Comparison of ENCODE assay signal across 17 cellular contexts in genomic region chr1:33013791-33014190, GRCh38. TPM values are rescaled to one million over a fixed set of nuclear protein-coding genes. Genes with fewer than 3 reads are reported as not detected.
DNase-seq lines count a peak whose midpoint lies in the region; ATAC-seq, FAIRE-seq and TF ChIP-seq lines count a peak whose summit lies in the region.
"Had no signal": no experiment of that assay in that cellular context is flagged by ENCODE, and none has a peak within 500 bp of the region (broad histone marks: within the 10 kb centered on the region; RNA-seq: fewer than 3 reads in every experiment).

No MANE protein-coding gene starts in this region.

- no peak overlapping the region for H3K4me3 Mint-ChIP-seq in stimulated activated effector memory CD8-positive, alpha-beta T cell treated with anti-CD3 and anti-CD28 coated beads, Interleukin-12 subunit alpha, Interleukin-12 subunit beta, amount 100 ng/mL, for 72 hours
- H3K4me3 Mint-ChIP-seq: CD4-positive, alpha-beta memory T cell had no signal

- intact Hi-C loops in PC-3 (cut with micrococcal nuclease) (no loop called here), left colon (cut with DNase I, micrococcal nuclease) (no loop called here), upper lobe of right lung (cut with DNase I) (no loop called here)

- peak overlapping the region; percentile 43 for H3K27ac Mint-ChIP-seq in stimulated activated effector memory CD8-positive, alpha-beta T cell treated with anti-CD3 and anti-CD28 coated beads, Interleukin-12 subunit alpha, Interleukin-12 subunit beta, amount 100 ng/mL, for 72 hours

- DNase-seq in PC-3 (peak; percentile 44), left colon (no peak), upper lobe of right lung (no peak), CD1c-positive myeloid dendritic cell (ENCODE audit: extremely low spot score) (no peak), Peyer's patch (no peak), H54 (ENCODE audit: insufficient read length, low spot score) (no peak)
- no peak for DNase-seq in stimulated activated effector memory CD8-positive, alpha-beta T cell treated with anti-CD3 and anti-CD28 coated beads, Interleukin-12 subunit alpha, Interleukin-12 subunit beta, amount 100 ng/mL, for 72 hours (ENCODE audit: low spot score in 2 of 2)
- DNase-seq: ACHN; BE2C; CD4-positive, alpha-beta memory T cell; DMS79 treated with DMSO at 0.1 percent for 48 hours; GF-D8; HCEC 1CT had no signal

- POLR2A ChIA-PET in PC-3 (lab: Charles Lee; ENCODE audit: unreplicated experiment): interaction anchor here (0.6 kb wide), 1 partner anchor 132 kb away, joined by 3 read pairs; no protein-coding TSS in a partner anchor

- H3K4me2 ChIP-seq in PC-3 (ENCODE audit: low read length): 0 out of 2 replicates have a peak overlapping the region, but pooled peaks have one; percentile 4

- no TSS peak for BruUV-seq in PC-3 (replicated peaks; lab: Mats Ljungman, UMichigan)

- peaks cover 55% of the 10 kb centered on the region for H3K36me3 ChIP-seq in PC-3 (ENCODE audit: low read depth, low read length)
- H3K36me3 ChIP-seq in upper lobe of right lung: peaks cover 56% of the 10 kb centered on the region
- peaks cover 0 to 67% (median 0%) of the 10 kb centered on the region in 3 donors for H3K36me3 ChIP-seq in Peyer's patch

- CTCF ChIA-PET in PC-3 (lab: Charles Lee): no interaction called here

- ATAC-seq in PC-3: no peak
- ATAC-seq in left colon: peak; percentile 51
- ATAC-seq in stimulated activated effector memory CD8-positive, alpha-beta T cell treated with anti-CD3 and anti-CD28 coated beads, Interleukin-12 subunit alpha, Interleukin-12 subunit beta, amount 100 ng/mL, for 72 hours: no peak
- no peak for ATAC-seq in upper lobe of right lung

- H3K4me1 Mint-ChIP-seq in stimulated activated effector memory CD8-positive, alpha-beta T cell treated with anti-CD3 and anti-CD28 coated beads, Interleukin-12 subunit alpha, Interleukin-12 subunit beta, amount 100 ng/mL, for 72 hours: peaks cover 19% of the 10 kb centered on the region

- no peaks in the 10 kb centered on the region for H3K27me3 ChIP-seq in PC-3 (ENCODE audit: low read length)
- H3K27me3 ChIP-seq in upper lobe of right lung: no peaks in the 10 kb centered on the region
- H3K27me3 ChIP-seq in Peyer's patch: no peaks in the 10 kb centered on the region
- H3K27me3 ChIP-seq: BE2C had no signal

- no peaks in the 10 kb centered on the region for H3K9me3 Mint-ChIP-seq in stimulated activated effector memory CD8-positive, alpha-beta T cell treated with anti-CD3 and anti-CD28 coated beads, Interleukin-12 subunit alpha, Interleukin-12 subunit beta, amount 100 ng/mL, for 72 hours
- H3K9me3 Mint-ChIP-seq: CD4-positive, alpha-beta memory T cell had no signal

- no peak overlapping the region for H2AFZ ChIP-seq in PC-3 (ENCODE audit: low read length)

- H3K4me1 ChIP-seq in PC-3 (ENCODE audit: insufficient read depth, low read length) (peaks cover 19% of the 10 kb centered on the region), upper lobe of right lung (peaks cover 36% of the 10 kb centered on the region), Peyer's patch (peaks cover 0 to 32% (median 0%) of the 10 kb centered on the region in 4 donors)
- H3K4me1 ChIP-seq: BE2C had no signal

- no peak for FAIRE-seq in H54 (lab: Jason Lieb, UNC)
- FAIRE-seq: A204.1, H1 had no signal

- H3F3A ChIP-seq in PC-3 (ENCODE audit: low read length, unreplicated experiment): peaks cover 7% of the 10 kb centered on the region

- no peaks in the 10 kb centered on the region for H3K9me2 ChIP-seq in PC-3 (replicated peaks; ENCODE audit: low read length)

- no peak overlapping the region for H3K27ac ChIP-seq in PC-3 (ENCODE audit: low read length)
- peak overlapping the region; percentile 90 for H3K27ac ChIP-seq in VCaP
- H3K27ac ChIP-seq in upper lobe of right lung: no peak overlapping the region
- no peak overlapping the region for H3K27ac ChIP-seq in Peyer's patch
- H3K27ac ChIP-seq: HL-60 had no signal

- H3K79me2 ChIP-seq in PC-3 (ENCODE audit: low read length): no peaks in the 10 kb centered on the region

- no peak overlapping the region for H3K4me3 ChIP-seq in PC-3 (ENCODE audit: low read length)
- H3K4me3 ChIP-seq in upper lobe of right lung: no peak overlapping the region
- H3K4me3 ChIP-seq in Peyer's patch: no peak overlapping the region

- TF ChIP-seq CTCF in PC-3 (conservative IDR thresholded peaks at IDR 0.05; ENCODE audit: low read depth, low read length) (no peak), VCaP (conservative IDR thresholded peaks at IDR 0.05) (no peak), upper lobe of right lung (IDR thresholded peaks at IDR 0.05) (no peak), Peyer's patch (IDR thresholded peaks at IDR 0.05) (no peak)

- TF ChIP-seq POLR2A in Peyer's patch (IDR thresholded peaks at IDR 0.05) (no peak), H54 (IDR thresholded peaks at IDR 0.05; ENCODE audit: low read depth, low read length) (no peak)

- peaks cover 97% of the 10 kb centered on the region for H3K36me3 Mint-ChIP-seq in stimulated activated effector memory CD8-positive, alpha-beta T cell treated with anti-CD3 and anti-CD28 coated beads, Interleukin-12 subunit alpha, Interleukin-12 subunit beta, amount 100 ng/mL, for 72 hours

- H3K9ac ChIP-seq in PC-3 (ENCODE audit: low read length): no peak overlapping the region

- H3K9me3 ChIP-seq in PC-3 (ENCODE audit: low read length) (no peaks in the 10 kb centered on the region), upper lobe of right lung (no peaks in the 10 kb centered on the region), Peyer's patch (no peaks in the 10 kb centered on the region)
- H3K9me3 ChIP-seq: BE2C had no signal

- H4K20me1 ChIP-seq in PC-3 (ENCODE audit: low read length): no peaks in the 10 kb centered on the region

RNA-seq across cellular contexts. Expression of gene AK2, which starts 22.9 kb away (rescaled TPM):
- 213 and 236 TPM in 2 replicates for total RNA-seq in PC-3 (2014; rRNA removed)
- total RNA-seq in left colon: 100 to 1,000 TPM; 173 to 222 TPM
- total RNA-seq in upper lobe of right lung: 106 TPM
- total RNA-seq in Peyer's patch: 100 to 1,000 TPM; 273 to 366 (median 293) TPM

RNA-seq across cellular contexts. Expression of gene RNF19B, which starts 49.2 kb away (rescaled TPM):
- 17.9 and 21.3 TPM in 2 replicates for total RNA-seq in PC-3 (2014; rRNA removed)
- 10 to 100 TPM; 64.1 to 77.3 TPM for total RNA-seq in left colon
- total RNA-seq in upper lobe of right lung: 34.3 TPM
- total RNA-seq in Peyer's patch: 10 to 100 TPM; 28.1 to 62.1 (median 54.6) TPM
